38 cellular contexts compared by ENCODE assay signal in the genomic region with DNA sequence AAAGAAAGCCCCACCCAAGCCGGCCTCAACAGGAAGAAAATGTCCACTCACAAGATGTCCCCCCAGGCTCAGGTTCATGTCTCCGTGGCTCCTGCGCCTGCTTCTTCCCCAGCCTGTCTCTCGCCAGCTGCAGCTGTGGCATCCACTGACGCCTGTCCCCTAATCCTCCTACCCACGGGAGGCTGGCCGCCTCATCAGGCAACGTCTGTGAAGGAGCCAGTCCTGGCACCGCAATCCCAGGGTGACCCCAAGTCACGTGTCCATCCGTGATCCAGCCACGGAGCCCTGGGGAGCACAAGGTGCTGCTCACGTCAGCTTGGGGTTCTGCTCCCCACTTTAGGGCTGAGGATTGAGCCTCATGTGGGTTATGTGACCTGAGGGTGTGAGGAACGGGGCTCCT.
"Had no signal": no experiment of that assay in that cellular context is flagged by ENCODE, and none has a peak within 500 bp of the region (broad histone marks: within the 10 kb centered on the region; RNA-seq: fewer than 3 reads in every experiment).

No MANE protein-coding gene starts in this region.

- H3K4me1 Mint-ChIP-seq: activated CD4-positive, alpha-beta T cell treated with anti-CD3 and anti-CD28 coated beads for 36 hours; activated CD4-positive, alpha-beta T cell treated with anti-CD3 and anti-CD28 coated beads, Interleukin-2, amount 10 ng/mL, durations not matched to agents 7 days and 5 days; activated naive CD8-positive, alpha-beta T cell treated with anti-CD3 and anti-CD28 coated beads for 36 hours; activated T-helper 17 cell treated with anti-CD3 and anti-CD28 coated beads, Interleukin-2, amount 50 U/mL, for 72 hours; central memory CD8-positive, alpha-beta T cell had no signal

- H3K9me3 ChIP-seq: adrenal gland, body of pancreas, breast epithelium had no signal

- H3K36me3 Mint-ChIP-seq: activated naive CD4-positive, alpha-beta T cell treated with anti-CD3 and anti-CD28 coated beads, Interleukin-2, amount 50 U/mL, for 72 hours; activated naive CD8-positive, alpha-beta T cell treated with anti-CD3 and anti-CD28 coated beads for 36 hours had no signal

- H3K36me3 ChIP-seq: adrenal gland, brain microvascular endothelial cell, breast epithelium, WERI-Rb-1 had no signal

- FAIRE-seq: astrocyte, TTC549 had no signal

- H3K27ac Mint-ChIP-seq: activated CD4-positive, alpha-beta T cell treated with anti-CD3 and anti-CD28 coated beads for 36 hours; activated CD4-positive, alpha-beta T cell treated with anti-CD3 and anti-CD28 coated beads, Interleukin-2, amount 10 ng/mL, durations not matched to agents 7 days and 5 days; activated CD8-positive, alpha-beta T cell treated with anti-CD3 and anti-CD28 coated beads for 36 hours; activated naive CD4-positive, alpha-beta T cell treated with anti-CD3 and anti-CD28 coated beads for 36 hours; activated naive CD4-positive, alpha-beta T cell treated with anti-CD3 and anti-CD28 coated beads, Interleukin-2, amount 50 U/mL, for 72 hours; activated naive CD8-positive, alpha-beta T cell treated with anti-CD3 and anti-CD28 coated beads for 36 hours; activated T-cell treated with anti-CD3 and anti-CD28 coated beads, Interleukin-2, amount 50 U/mL, for 72 hours; activated T-helper 1 cell treated with anti-CD3 and anti-CD28 coated beads, Interleukin-12 subunit alpha, Interleukin-12 subunit beta, Interleukin-2, Interleukin-4 antibody, amounts not matched to agents 30 ng/mL and 10 ng/mL and 1 ng/mL, durations not matched to agents 14 hours and 24 hours and 36 hours; activated T-helper 17 cell treated with anti-CD3 and anti-CD28 coated beads, Interleukin-2, amount 50 U/mL, for 72 hours; T-helper 1 cell treated with Interleukin-12 subunit alpha and Interleukin-12 subunit beta and Interleukin-4 antibody, amounts not matched to agents 30 μg/mL and 1 μg/mL, for 36 hours; T-helper 2 cell treated with Interferon-gamma antibody and Interleukin-4, amounts not matched to agents 5 μg/mL and 100 μg/mL, for 36 hours; WTC11 had no signal

- H3K27me3 ChIP-seq: adrenal gland, body of pancreas, brain microvascular endothelial cell, breast epithelium had no signal

- H3K27me3 Mint-ChIP-seq: activated CD4-positive, alpha-beta T cell treated with anti-CD3 and anti-CD28 coated beads for 36 hours; activated CD4-positive, alpha-beta T cell treated with anti-CD3 and anti-CD28 coated beads, Interleukin-2, amount 10 ng/mL, durations not matched to agents 7 days and 5 days; activated CD8-positive, alpha-beta T cell treated with anti-CD3 and anti-CD28 coated beads for 36 hours; activated T-helper 17 cell treated with anti-CD3 and anti-CD28 coated beads, Interleukin-2, amount 50 U/mL, for 72 hours had no signal

- H3K9me3 Mint-ChIP-seq: activated CD4-positive, alpha-beta T cell treated with anti-CD3 and anti-CD28 coated beads, Interleukin-2, amount 10 ng/mL, durations not matched to agents 7 days and 5 days; activated CD8-positive, alpha-beta T cell treated with anti-CD3 and anti-CD28 coated beads for 36 hours; activated naive CD4-positive, alpha-beta T cell treated with anti-CD3 and anti-CD28 coated beads for 36 hours; activated naive CD8-positive, alpha-beta T cell treated with anti-CD3 and anti-CD28 coated beads for 36 hours; activated T-helper 1 cell treated with anti-CD3 and anti-CD28 coated beads, Interleukin-12 subunit alpha, Interleukin-12 subunit beta, Interleukin-2, Interleukin-4 antibody, amounts not matched to agents 30 ng/mL and 10 ng/mL and 1 ng/mL, durations not matched to agents 14 hours and 24 hours and 36 hours; T-helper 1 cell treated with Interleukin-12 subunit alpha and Interleukin-12 subunit beta and Interleukin-4 antibody, amounts not matched to agents 30 μg/mL and 1 μg/mL, for 36 hours had no signal

- DNase-seq: activated CD4-positive, alpha-beta T cell treated with anti-CD3 and anti-CD28 coated beads for 1 hour; activated CD4-positive, alpha-beta T cell treated with anti-CD3 and anti-CD28 coated beads for 36 hours; activated CD4-positive, alpha-beta T cell treated with anti-CD3 and anti-CD28 coated beads for 48 hours; activated CD4-positive, alpha-beta T cell treated with anti-CD3 and anti-CD28 coated beads, Interleukin-2, amount 10 ng/mL, durations not matched to agents 7 days and 5 days; activated CD4-positive, alpha-beta T cell treated with anti-CD3 and anti-CD28 coated beads, Interleukin-2, amount 50 U/mL, for 48 hours; activated CD4-positive, CD25-positive, alpha-beta regulatory T cell; activated CD8-positive, alpha-beta memory T cell treated with anti-CD3 and anti-CD28 coated beads, Interleukin-2, amount 50 U/mL, for 4 hours; activated CD8-positive, alpha-beta T cell treated with anti-CD3 and anti-CD28 coated beads for 36 hours; activated effector memory CD4-positive, alpha-beta T cell treated with anti-CD3 and anti-CD28 coated beads, Interleukin-2, amount 50 U/mL, for 16 hours; activated gamma-delta T cell treated with Interleukin-2 at 50 U/mL for 16 hours; activated naive CD4-positive, alpha-beta T cell; activated naive CD4-positive, alpha-beta T cell treated with anti-CD3 and anti-CD28 coated beads for 36 hours; activated naive CD4-positive, alpha-beta T cell treated with anti-CD3 and anti-CD28 coated beads, Interleukin-2, amount 50 U/mL, for 16 hours; activated naive CD8-positive, alpha-beta T cell treated with anti-CD3 and anti-CD28 coated beads for 36 hours; activated T-cell treated with anti-CD3 and anti-CD28 coated beads for 4 hours; activated T-cell treated with anti-CD3 and anti-CD28 coated beads, Interleukin-2, amount 50 U/mL, for 1 hour; activated T-cell treated with anti-CD3 and anti-CD28 coated beads, Interleukin-2, amount 50 U/mL, for 4 hours; activated T-cell treated with anti-CD3 and anti-CD28 coated beads, Interleukin-2, amount 50 U/mL, for 72 hours; adrenal gland; amniotic stem cell; aorta; body of pancreas; brain microvascular endothelial cell; cerebellar nuclear complex; T-helper 1 cell; T-helper 2 cell; T-helper 9 cell; WERI-Rb-1 had no signal

- H3K4me1 ChIP-seq: adrenal gland, body of pancreas, breast epithelium had no signal

- H3K27ac ChIP-seq: adrenal gland, body of pancreas, brain microvascular endothelial cell, breast epithelium, WERI-Rb-1 had no signal

- H3K4me3 ChIP-seq: adrenal gland, body of pancreas, breast epithelium had no signal

- H3K4me3 Mint-ChIP-seq: activated CD4-positive, alpha-beta T cell treated with anti-CD3 and anti-CD28 coated beads for 36 hours; activated CD4-positive, alpha-beta T cell treated with anti-CD3 and anti-CD28 coated beads, Interleukin-2, amount 10 ng/mL, durations not matched to agents 7 days and 5 days; activated CD8-positive, alpha-beta T cell treated with anti-CD3 and anti-CD28 coated beads for 36 hours; activated naive CD4-positive, alpha-beta T cell treated with anti-CD3 and anti-CD28 coated beads for 36 hours; activated naive CD8-positive, alpha-beta T cell treated with anti-CD3 and anti-CD28 coated beads for 36 hours; activated T-cell treated with anti-CD3 and anti-CD28 coated beads, Interleukin-2, amount 50 U/mL, for 4 hours; activated T-cell treated with anti-CD3 and anti-CD28 coated beads, Interleukin-2, amount 50 U/mL, for 72 hours; activated T-helper 1 cell treated with anti-CD3 and anti-CD28 coated beads, Interleukin-12 subunit alpha, Interleukin-12 subunit beta, Interleukin-2, Interleukin-4 antibody, amounts not matched to agents 30 ng/mL and 10 ng/mL and 1 ng/mL, durations not matched to agents 14 hours and 24 hours and 36 hours; activated T-helper 17 cell treated with anti-CD3 and anti-CD28 coated beads, Interleukin-2, amount 50 U/mL, for 72 hours; central memory CD8-positive, alpha-beta T cell; T-helper 1 cell treated with Interleukin-12 subunit alpha and Interleukin-12 subunit beta and Interleukin-4 antibody, amounts not matched to agents 30 μg/mL and 1 μg/mL, for 36 hours; T-helper 2 cell treated with Interferon-gamma antibody and Interleukin-4, amounts not matched to agents 5 μg/mL and 100 μg/mL, for 36 hours; WTC11 had no signal
